In genomic region chr12:88562846-88563582, GRCh38 we compare ENCODE assay signal across 20 cellular contexts. TPM values are rescaled to one million over a fixed set of nuclear protein-coding genes. Genes with fewer than 3 reads are reported as not detected.
A peak's percentile ranks its signal among the peaks of the same experiment; 100 is the strongest.
DNase-seq lines count a peak whose midpoint lies in the region; ATAC-seq and TF ChIP-seq lines count a peak whose summit lies in the region.
"Had no signal": no experiment of that assay in that cellular context is flagged by ENCODE, and none has a peak within 500 bp of the region (broad histone marks: within the 10 kb centered on the region; RNA-seq: fewer than 3 reads in every experiment).

No MANE protein-coding gene starts in this region.

- H3K4me2 ChIP-seq in HCT116 (ENCODE audit: low read length) = peak overlapping the region; percentile 4; the same call in 1 of the 2 replicates

- CTCF ChIA-PET in HCT116 (lab: Charles Lee) = interaction anchor here (1.0 kb wide), 1 partner anchor 9 kb away, joined by 3 read pairs; no protein-coding TSS in a partner anchor

- H3K4me3 ChIP-seq in AG10803 (ENCODE audit: low read length) (no peak overlapping the region), HCT116 (replicated peaks in 1 of 2; ENCODE audit: low read depth in 1 of 2, low read length in 2 of 2) (no peak overlapping the region), brain microvascular endothelial cell (ENCODE audit: low read depth, low read length) (no peak overlapping the region), foreskin fibroblast (ENCODE audit: low read depth in 1 of 2, low read length in 2 of 2) (no peak overlapping the region), left lung (no peak overlapping the region)
- H3K4me3 ChIP-seq: heart right ventricle, pancreas had no signal

- H3K27ac ChIP-seq in HCT116 (ENCODE audit: low read depth, low read length) (peak overlapping the region; percentile 13; the same call in 1 of the 2 replicates), brain microvascular endothelial cell (peak overlapping the region; percentile 61), left lung (no peak overlapping the region)
- H3K27ac ChIP-seq: heart right ventricle, pancreas, RWPE1 had no signal

- no peak for TF ChIP-seq POLR2A in HCT116 (IDR thresholded peaks at IDR 0.05; ENCODE audit: borderline replicate concordance, extremely low read depth, insufficient read depth, insufficient read length)

- intact Hi-C loops in HCT116 (cut with micrococcal nuclease) = no loop called here
- intact Hi-C loops in left lung (cut with DNase I) = no loop called here

- H3K79me2 ChIP-seq in HCT116 (ENCODE audit: insufficient read depth, low read length) = peaks cover 100% of the 10 kb centered on the region

- RAD21 ChIA-PET in HCT116 (lab: Charles Lee; ENCODE audit: low non-redundant PET in 1 of 2, low total read pairs in 2 of 2, uncharacterized antibody in 2 of 2, unreplicated experiment in 2 of 2) = no interaction called here

- POLR2A ChIA-PET in HCT116 (lab: Charles Lee) = interaction anchor here (1.0 to 1.5 kb wide), 3 partner anchors 11 to 17 kb away, joined by 3 to 7 read pairs (median 3); partner anchors contain the start of gene KITLG

- no peak overlapping the region for H2AFZ ChIP-seq in HCT116 (ENCODE audit: low read depth, low read length, poor library complexity, severe bottlenecking)

- H3K9me3 ChIP-seq in HCT116 (ENCODE audit: control insufficient read depth in 1 of 2, insufficient read depth in 1 of 2, low read depth in 1 of 2, low read length in 2 of 2) (no peaks in the 10 kb centered on the region), left lung (no peaks in the 10 kb centered on the region)
- H3K9me3 ChIP-seq: heart right ventricle, pancreas had no signal

- TF ChIP-seq CTCF in AG10803 (conservative IDR thresholded peaks at IDR 0.05; ENCODE audit: low read length) (no peak), HCT116 (IDR thresholded peaks at IDR 0.05 in 2 of 3, conservative IDR thresholded peaks at IDR 0.05 in 1 of 3; ENCODE audit: borderline replicate concordance in 1 of 3, insufficient read depth in 1 of 3, low read depth in 2 of 3, low read length in 2 of 3) (no peak), brain microvascular endothelial cell (IDR thresholded peaks at IDR 0.05; ENCODE audit: low read depth, low read length, missing control alignments) (no peak), foreskin fibroblast (IDR thresholded peaks at IDR 0.05; ENCODE audit: low read depth, low read length) (no peak), left lung (IDR thresholded peaks at IDR 0.05) (no peak)

- H4K20me1 ChIP-seq in HCT116 (ENCODE audit: insufficient read depth) = peaks cover 90% of the 10 kb centered on the region

- no peaks in the 10 kb centered on the region for H3K9me2 ChIP-seq in HCT116 (ENCODE audit: insufficient read depth)

- ATAC-seq in HCT116 (no peak), left lung (no peak)
- ATAC-seq: heart right ventricle; naive thymus-derived CD8-positive, alpha-beta T cell; pancreas had no signal

- no peak overlapping the region for H3K9ac ChIP-seq in HCT116 (ENCODE audit: low read length)

- peaks cover 75 to 98% of the 10 kb centered on the region in 2 experiments for H3K4me1 ChIP-seq in HCT116 (ENCODE audit: control insufficient read depth in 1 of 2, insufficient read depth in 2 of 2, low read length in 2 of 2)
- peaks cover 12 to 20% of the 10 kb centered on the region in 2 donors for H3K4me1 ChIP-seq in left lung

- in situ Hi-C loops in brain microvascular endothelial cell (cut with HindIII; ENCODE audit: low pct_ligation_motif_present, low sequenced_read_pairs) = no loop called here

- TSS peak; percentile 3 for BruUV-seq in HCT116 (replicated peaks; lab: Mats Ljungman, UMichigan)

- no peaks in the 10 kb centered on the region for H3K27me3 ChIP-seq in HCT116 (ENCODE audit: insufficient read depth, low read length)
- H3K27me3 ChIP-seq in brain microvascular endothelial cell (replicated peaks) = no peaks in the 10 kb centered on the region
- H3K27me3 ChIP-seq in left lung = no peaks in the 10 kb centered on the region
- H3K27me3 ChIP-seq: heart right ventricle, pancreas had no signal

- DNase-seq in AG10803 (ENCODE audit: low read depth) (peak; percentile 60), HCT116 (ENCODE audit: low read depth, low spot score) (no peak), brain microvascular endothelial cell (peak; percentile 71), foreskin fibroblast (peak; percentile 62 to 85), left lung (no peak), NCI-H1694 treated with DMSO at 0.1 percent for 48 hours (lab: John Stamatoyannopoulos, UW) (no peak), NCI-H146 (lab: John Stamatoyannopoulos, UW) (no peak), SW480 (ENCODE audit: low spot score) (no peak)
- DNase-seq: activated T-cell treated with anti-CD3 and anti-CD28 coated beads for 4 hours; anterior cingulate cortex; CD8-positive, alpha-beta memory T cell; erythroblast; heart right ventricle; naive thymus-derived CD8-positive, alpha-beta T cell; NCI-H1436 treated with DMSO at 0.1 percent for 48 hours; NCI-H345; NK-92 treated with Interleukin-12 subunit alpha and Interleukin-12 subunit beta, amount 100 ng/mL, for 24 hours; pancreas; SW 1271 had no signal

- no peak for TF ChIP-seq RAD21 in HCT116 (IDR thresholded peaks at IDR 0.05; ENCODE audit: low read depth)

- peaks cover 7 to 58% of the 10 kb centered on the region in 2 experiments for H3K36me3 ChIP-seq in HCT116 (ENCODE audit: control insufficient read depth in 1 of 2, insufficient read depth in 2 of 2, low read length in 2 of 2)
- no peaks in the 10 kb centered on the region for H3K36me3 ChIP-seq in brain microvascular endothelial cell (replicated peaks)
- no peaks in the 10 kb centered on the region for H3K36me3 ChIP-seq in left lung
- H3K36me3 ChIP-seq: heart right ventricle, pancreas had no signal

TF ChIP-seq in HCT116, 20 proteins besides CTCF, POLR2A, EP300 and RAD21:
- TF ChIP-seq, protein P1, sequence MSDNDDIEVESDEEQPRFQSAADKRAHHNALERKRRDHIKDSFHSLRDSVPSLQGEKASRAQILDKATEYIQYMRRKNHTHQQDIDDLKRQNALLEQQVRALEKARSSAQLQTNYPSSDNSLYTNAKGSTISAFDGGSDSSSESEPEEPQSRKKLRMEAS (IDR thresholded peaks at IDR 0.05) = no peak
- TF ChIP-seq ELF1 (IDR thresholded peaks at IDR 0.05; ENCODE audit: borderline replicate concordance, low read depth) = no peak
- 0 out of 2 replicates have a peak, but pooled peaks have one; percentile 10 for TF ChIP-seq JUND (IDR thresholded peaks at IDR 0.05)
- TF ChIP-seq CBX3 (IDR thresholded peaks at IDR 0.05; ENCODE audit: low read depth) = no peak
- no peak for TF ChIP-seq EZH2 (IDR thresholded peaks at IDR 0.05)
- TF ChIP-seq YY1 (IDR thresholded peaks at IDR 0.05; ENCODE audit: extremely low read depth, insufficient replicate concordance, low read depth, low read length) = no peak
- TF ChIP-seq ATF3 (IDR thresholded peaks at IDR 0.05) = no peak
TF ChIP-seq in HCT116: peak in this region for 1.

RNA-seq across cellular contexts. Expression of gene KITLG, which starts 17.3 kb away (rescaled TPM):
- 570 TPM for total RNA-seq in HCT116 (2021; ENCODE audit: unreplicated experiment)
- 90.6 and 130 TPM in 2 replicates for polyA plus RNA-seq in HCT116 (2012)
- total RNA-seq in left lung = 10 to 100 TPM; 52.6 to 69.1 TPM
- polyA plus RNA-seq: CD8-positive, alpha-beta memory T cell; naive thymus-derived CD8-positive, alpha-beta T cell had no signal

Comparison
In these comparisons a context has a peak if more than half of its experiments do, and no peak if none do; other contexts are left out.
1. DNase-seq: peak in AG10803 (single experiment), brain microvascular endothelial cell (single experiment) and foreskin fibroblast (2 of 2); none in HCT116 (single experiment), left lung (0 of 2), NCI-H1694 treated with DMSO at 0.1 percent for 48 hours (single experiment), NCI-H146 (single experiment) and SW480 (single experiment).
2. H3K27ac ChIP-seq: peak in HCT116 (single experiment) and brain microvascular endothelial cell (single experiment); none in left lung (0 of 2).